In the genomic region with DNA sequence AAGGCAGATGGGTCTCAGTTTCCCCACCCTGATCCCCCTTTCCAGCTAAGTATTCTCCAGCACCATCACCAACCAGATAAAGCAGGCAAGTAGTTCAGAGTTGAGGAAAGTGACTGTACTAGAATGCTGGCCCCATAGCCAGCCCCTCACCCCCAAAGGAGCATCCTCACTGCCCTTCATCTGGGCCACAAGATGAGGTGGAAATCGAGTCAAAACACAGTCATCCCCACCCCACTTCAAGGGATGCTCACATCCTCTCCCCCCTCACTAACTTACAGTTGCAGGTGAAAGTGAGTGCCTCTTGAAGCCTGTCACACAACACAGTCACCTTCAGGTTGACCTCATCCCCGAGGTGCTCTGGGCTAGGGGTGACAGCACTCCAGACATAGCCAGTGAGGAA, we compare ENCODE assay signal across 12 cellular contexts. TPM values are rescaled to one million over a fixed set of nuclear protein-coding genes. Genes with fewer than 3 reads are reported as not detected.
DNase-seq lines count a peak whose midpoint lies in the region; ATAC-seq and TF ChIP-seq lines count a peak whose summit lies in the region.
"Had no signal": no experiment of that assay in that cellular context is flagged by ENCODE, and none has a peak within 500 bp of the region (broad histone marks: within the 10 kb centered on the region; RNA-seq: fewer than 3 reads in every experiment).

No MANE protein-coding gene starts in this region.

- peaks cover 29% of the 10 kb centered on the region for H3K36me3 ChIP-seq in CD4-positive, alpha-beta memory T cell (ENCODE audit: insufficient read depth, low read length)
- peaks cover 39% of the 10 kb centered on the region; the same call in 1 of the 2 replicates for H3K36me3 ChIP-seq in KOPT-K1 (ENCODE audit: insufficient read depth, low read length)
- H3K36me3 ChIP-seq in sigmoid colon: peaks cover 0 to 83% (median 27%) of the 10 kb centered on the region in 4 donors

- peak in 2 of 5 donors; percentile 22 to 64 for DNase-seq in CD4-positive, alpha-beta memory T cell
- no peak for DNase-seq in sigmoid colon
- DNase-seq in C1 segment of cervical spinal cord (lab: John Stamatoyannopoulos, UW): no peak
- no peak for DNase-seq in type B pancreatic cell (ENCODE audit: extremely low spot score, unreplicated experiment)
- no peak for DNase-seq in DMS53 (lab: John Stamatoyannopoulos, UW)
- DNase-seq: COR-L47, NCI-H1048, NCI-H82, SK-N-SH had no signal

- H3K4me3 ChIP-seq in CD4-positive, alpha-beta memory T cell (ENCODE audit: low read length in 2 of 2): no peak overlapping the region
- H3K4me3 ChIP-seq in sigmoid colon: no peak overlapping the region

- POLR2A ChIA-PET in CD4-positive, alpha-beta memory T cell (lab: Charles Lee; ENCODE audit: partially characterized antibody): interaction anchor here (1.4 to 4.0 kb wide), 3 partner anchors 30 to 42 kb away, joined by 4 to 23 read pairs (median 6); a partner anchor contains a TSS

- CTCF ChIA-PET in CD4-positive, alpha-beta memory T cell (lab: Charles Lee; ENCODE audit: partially characterized antibody): interaction anchor here (0.6 to 3.5 kb wide), 3 partner anchors 17 to 37 kb away, joined by 3 to 18 read pairs (median 4); no protein-coding TSS in a partner anchor

- no peaks in the 10 kb centered on the region for H3K27me3 ChIP-seq in CD4-positive, alpha-beta memory T cell (ENCODE audit: insufficient read depth, low read length)
- no peaks in the 10 kb centered on the region for H3K27me3 ChIP-seq in sigmoid colon

- WGBS in sigmoid colon, 2 donors: 43 to 68% methylated on average over 2 of the region's 2 CpGs

- peak overlapping the region; percentile 8 to 91 (median 84) for H3K27ac Mint-ChIP-seq in CD4-positive, alpha-beta memory T cell
- H3K27ac Mint-ChIP-seq in brain: peak overlapping the region in 4 of 5 experiments; percentile 17 to 89 (median 66)
- H3K27ac Mint-ChIP-seq in type B pancreatic cell: no peak overlapping the region

- TF ChIP-seq POLR2A in sigmoid colon (IDR thresholded peaks at IDR 0.05): no peak

- ATAC-seq in GM21515 (IDR thresholded peaks at IDR 0.05; ENCODE audit: unreplicated experiment): no peak

- H3K4me3 Mint-ChIP-seq in CD4-positive, alpha-beta memory T cell: peak overlapping the region in 3 of 8 donors; percentile 43 to 65 (median 43)
- H3K4me3 Mint-ChIP-seq in brain (no peak overlapping the region), type B pancreatic cell (no peak overlapping the region)

- TF ChIP-seq EP300 in sigmoid colon (IDR thresholded peaks at IDR 0.05): no peak

- H3K9me3 ChIP-seq in CD4-positive, alpha-beta memory T cell (ENCODE audit: control insufficient read depth in 1 of 2, low read length in 2 of 2): no peaks in the 10 kb centered on the region
- H3K9me3 ChIP-seq in KOPT-K1 (ENCODE audit: insufficient read depth, low read length, poor library complexity, severe bottlenecking) (no peaks in the 10 kb centered on the region), sigmoid colon (no peaks in the 10 kb centered on the region)
- H3K9me3 ChIP-seq: SK-N-SH had no signal

- H3K27ac ChIP-seq in CD4-positive, alpha-beta memory T cell (ENCODE audit: low read depth, low read length): no peak overlapping the region
- peak overlapping the region; percentile 28 for H3K27ac ChIP-seq in KOPT-K1 (ENCODE audit: low read depth, low read length, poor library complexity, severe bottlenecking)
- peak overlapping the region; percentile 32 to 63 (median 51) for H3K27ac ChIP-seq in sigmoid colon

- peaks cover 45 to 72% (median 58%) of the 10 kb centered on the region in 4 donors for H3K4me1 Mint-ChIP-seq in CD4-positive, alpha-beta memory T cell
- peaks cover 64% of the 10 kb centered on the region for H3K4me1 Mint-ChIP-seq in brain
- H3K4me1 Mint-ChIP-seq in type B pancreatic cell (ENCODE audit: unreplicated experiment): peaks cover 18% of the 10 kb centered on the region

- H3K4me1 ChIP-seq in CD4-positive, alpha-beta memory T cell (ENCODE audit: insufficient read depth, low read length): peaks cover 67% of the 10 kb centered on the region
- peaks cover 0 to 38% (median 36%) of the 10 kb centered on the region in 4 donors for H3K4me1 ChIP-seq in sigmoid colon

- no peaks in the 10 kb centered on the region for H3K9me3 Mint-ChIP-seq in CD4-positive, alpha-beta memory T cell
- H3K9me3 Mint-ChIP-seq in brain (no peaks in the 10 kb centered on the region), type B pancreatic cell (no peaks in the 10 kb centered on the region)

- TF ChIP-seq CTCF in brain (conservative IDR thresholded peaks at IDR 0.05) (no peak), sigmoid colon (IDR thresholded peaks at IDR 0.05) (no peak), type B pancreatic cell (conservative IDR thresholded peaks at IDR 0.05) (no peak)

- H3K36me3 Mint-ChIP-seq in CD4-positive, alpha-beta memory T cell: peaks cover 41 to 67% of the 10 kb centered on the region in 2 donors
- H3K36me3 Mint-ChIP-seq in brain: peaks cover 73% of the 10 kb centered on the region
- peaks cover 38% of the 10 kb centered on the region for H3K36me3 Mint-ChIP-seq in type B pancreatic cell

- H3K27me3 Mint-ChIP-seq in CD4-positive, alpha-beta memory T cell: no peaks in the 10 kb centered on the region
- H3K27me3 Mint-ChIP-seq in brain: peaks cover 4% of the 10 kb centered on the region
- no peaks in the 10 kb centered on the region for H3K27me3 Mint-ChIP-seq in type B pancreatic cell

- intact Hi-C loops in CD4-positive, alpha-beta memory T cell (cut with micrococcal nuclease): no loop called here
- intact Hi-C loops in sigmoid colon (cut with DNase I): no loop called here

RNA-seq across cellular contexts. Expression of a gene that starts 30.4 kb away (rescaled TPM):
- total RNA-seq in CD4-positive, alpha-beta memory T cell: 10 to 100 TPM; 43.4 to 46.9 TPM
- 1 to 10 TPM in 1 of 2 donors, under 1 TPM in 1; 0.13 to 4.1 TPM for polyA plus RNA-seq in CD4-positive, alpha-beta memory T cell
- polyA plus RNA-seq in brain (ENCODE audit: insufficient read depth, low read depth, low replicate concordance) (15.6 TPM), sigmoid colon (10 to 100 TPM; 11.4 to 47.6 (median 17.1) TPM)
- total RNA-seq in sigmoid colon (10 to 100 TPM in 3 of 4 donors, 1 to 10 TPM in 1; 9.2 to 29.9 (median 16.0) TPM), type B pancreatic cell (ENCODE audit: low replicate concordance) (55.1 and 77.5 TPM in 2 replicates)

RNA-seq across cellular contexts. Expression of a gene that starts 52.0 kb away (rescaled TPM):
- 100 to 1,000 TPM; 213 to 237 TPM for total RNA-seq in CD4-positive, alpha-beta memory T cell
- polyA plus RNA-seq in CD4-positive, alpha-beta memory T cell: 10 to 100 TPM in 1 of 2 donors, 1 to 10 TPM in 1; 7.7 to 26.8 TPM
- polyA plus RNA-seq in brain (ENCODE audit: insufficient read depth, low read depth, low replicate concordance): 2.1 TPM
- total RNA-seq in sigmoid colon: 10 to 100 TPM; 48.2 to 82.0 (median 53.1) TPM
- 10 to 100 TPM in 1 of 3 donors, 1 to 10 TPM in 2; 1.2 to 14.9 (median 1.8) TPM for polyA plus RNA-seq in sigmoid colon
- 70.0 and 101 TPM in 2 replicates for total RNA-seq in type B pancreatic cell (ENCODE audit: low replicate concordance)

RNA-seq across cellular contexts. Expression of a gene that starts 52.6 kb away (rescaled TPM):
- total RNA-seq in CD4-positive, alpha-beta memory T cell: 10 to 100 TPM; 78.0 to 81.1 TPM
- polyA plus RNA-seq in CD4-positive, alpha-beta memory T cell: 10 to 100 TPM; 17.9 to 20.4 TPM
- polyA plus RNA-seq in brain (ENCODE audit: insufficient read depth, low read depth, low replicate concordance) (11.4 TPM), sigmoid colon (10 to 100 TPM in 1 of 3 donors, 1 to 10 TPM in 2; 9.0 to 31.3 (median 9.5) TPM)
- total RNA-seq in sigmoid colon (10 to 100 TPM; 40.0 to 44.7 (median 42.9) TPM), type B pancreatic cell (ENCODE audit: low replicate concordance) (43.3 and 48.9 TPM in 2 replicates)
